Comparison of ENCODE assay signal across 1 cellular context in genomic region chr3:57393957-57394356, GRCh38.
A peak's percentile ranks its signal among the peaks of the same experiment; 100 is the strongest.
TF ChIP-seq lines count a peak whose summit lies in the region.

No MANE protein-coding gene starts in this region.

TF ChIP-seq in K562, 482 proteins besides CTCF, POLR2A, EP300 and RAD21:
- TF ChIP-seq ZBTB40 (IDR thresholded peaks at IDR 0.05) (peak; percentile 69; the same call in 1 of the 2 replicates), ZBTB40 (CRISPR knock-in tag; IDR thresholded peaks at IDR 0.05) (no peak), GTF3C2 (IDR thresholded peaks at IDR 0.05; ENCODE audit: borderline replicate concordance, extremely low read depth, insufficient read length) (no peak), SPI1 (IDR thresholded peaks at IDR 0.05; ENCODE audit: borderline replicate concordance, low read depth, low read length) (peak; percentile 72; the same call in 1 of the 2 replicates)
